8 cellular contexts compared by ENCODE assay signal in genomic region chr3:107524214-107525100, GRCh38. TPM values are rescaled to one million over a fixed set of nuclear protein-coding genes. Genes with fewer than 3 reads are reported as not detected.
DNase-seq lines count a peak whose midpoint lies in the region; ATAC-seq and TF ChIP-seq lines count a peak whose summit lies in the region.

No MANE protein-coding gene starts in this region.

- no peak for ATAC-seq in GM18502 (IDR thresholded peaks at IDR 0.05; ENCODE audit: poor library complexity, unreplicated experiment)

- peak overlapping the region; percentile 97 to 98 for H3K27ac ChIP-seq in testis

- peak overlapping the region; percentile 93 to 97 (median 97) for H3K4me3 Mint-ChIP-seq in nephron

- intact Hi-C loops in testis (cut with DNase I; ENCODE audit: low total_unique reads): loop anchor here (5.0 kb wide), 1 partner anchor 92 kb away; no protein-coding TSS in a partner anchor

- peak overlapping the region; percentile 96 to 99 (median 98) for H3K27ac Mint-ChIP-seq in nephron

- H3K36me3 Mint-ChIP-seq in nephron (ENCODE audit: low read depth): peaks cover 24% of the 10 kb centered on the region

- in situ Hi-C loops in ACHN (cut with HindIII; ENCODE audit: low pct_ligation_motif_present, low pct_unique_long_range_greater_than_20kb, low sequenced_read_pairs): no loop called here

- peaks cover 13% of the 10 kb centered on the region for H3K4me1 ChIP-seq in testis

- TF ChIP-seq POLR2A in GM19193 (IDR thresholded peaks at IDR 0.05; ENCODE audit: extremely low read depth, insufficient read depth, insufficient read length) (peak; percentile 34), testis (IDR thresholded peaks at IDR 0.05) (no peak)

- H3K9me3 ChIP-seq in testis: no peaks in the 10 kb centered on the region

- peak; percentile 68 for DNase-seq in ACHN
- DNase-seq in RKO (ENCODE audit: low spot score): peak; percentile 80
- peak; percentile 44 for DNase-seq in activated gamma-delta T cell (lab: John Stamatoyannopoulos, UW)
- peak; percentile 45 to 77 for DNase-seq in foreskin fibroblast
- peak; percentile 79 for DNase-seq in testis

- H3K4me3 ChIP-seq in foreskin fibroblast (ENCODE audit: low read depth in 1 of 2, low read length in 2 of 2) (peak overlapping the region; percentile 82 to 91), testis (peak overlapping the region; percentile 93 to 97)

- no peaks in the 10 kb centered on the region for H3K9me3 Mint-ChIP-seq in nephron

- WGBS in testis, 2 donors: 0 to 2% methylated on average over 33 to 38 of the region's 47 CpGs

- TF ChIP-seq CTCF in foreskin fibroblast (IDR thresholded peaks at IDR 0.05; ENCODE audit: low read depth, low read length): no peak
- TF ChIP-seq CTCF in nephron (IDR thresholded peaks at IDR 0.05; ENCODE audit: unreplicated experiment in 3 of 3): no peak
- no peak for TF ChIP-seq CTCF in testis (IDR thresholded peaks at IDR 0.05)

- no peaks in the 10 kb centered on the region for H3K27me3 Mint-ChIP-seq in nephron (ENCODE audit: low read depth)

- H3K36me3 ChIP-seq in testis (ENCODE audit: low read depth, missing control alignments): no peaks in the 10 kb centered on the region

- H3K4me1 Mint-ChIP-seq in nephron: peaks cover 16% of the 10 kb centered on the region

- H3K27me3 ChIP-seq in testis: no peaks in the 10 kb centered on the region

RNA-seq across cellular contexts. Expression of gene BBX, which starts 1.7 kb away (rescaled TPM):
- total RNA-seq in testis: 100 to 1,000 TPM; 312 to 317 TPM
- 93.3 TPM for polyA plus RNA-seq in testis (ENCODE audit: insufficient read depth, low read depth, low replicate concordance)
